ENCODE assay signal across 10 cellular contexts in genomic region chr1:206050655-206051235, GRCh38. TPM values are rescaled to one million over a fixed set of nuclear protein-coding genes. Genes with fewer than 3 reads are reported as not detected.
DNase-seq lines count a peak whose midpoint lies in the region; ATAC-seq and TF ChIP-seq lines count a peak whose summit lies in the region.
"Had no signal": no experiment of that assay in that cellular context is flagged by ENCODE, and none has a peak within 500 bp of the region (broad histone marks: within the 10 kb centered on the region; RNA-seq: fewer than 3 reads in every experiment).

No MANE protein-coding gene starts in this region.

- no peak overlapping the region for H2BK5ac ChIP-seq in neuronal stem cell (ENCODE audit: low read length)

- intact Hi-C loops in Caco-2 (cut with micrococcal nuclease; ENCODE audit: unreplicated experiment) = no loop called here

- H3K4me3 Mint-ChIP-seq in T-helper 1 cell treated with Interleukin-12 subunit alpha and Interleukin-12 subunit beta and Interleukin-4 antibody, amounts not matched to agents 30 μg/mL and 1 μg/mL, for 36 hours = peak overlapping the region; percentile 36
- peak overlapping the region; percentile 20 to 50 for H3K4me3 Mint-ChIP-seq in stimulated activated naive CD8-positive, alpha-beta T cell treated with anti-CD3 and anti-CD28 coated beads, Interleukin-15, amount 100 ng/mL, for 72 hours
- no peak overlapping the region for H3K4me3 Mint-ChIP-seq in Caco-2 (ENCODE audit: unreplicated experiment)

- H3K27me3 ChIP-seq in Caco-2 (replicated peaks; ENCODE audit: control insufficient read depth, insufficient read depth, low read length) = no peaks in the 10 kb centered on the region
- no peaks in the 10 kb centered on the region for H3K27me3 ChIP-seq in neuronal stem cell (ENCODE audit: control insufficient read depth in 3 of 3, insufficient read depth in 3 of 3, low read depth in 1 of 3, low read length in 3 of 3)

- no peaks in the 10 kb centered on the region for H3K36me3 ChIP-seq in Caco-2 (ENCODE audit: control insufficient read depth, insufficient read depth, low read length)
- H3K36me3 ChIP-seq in neuronal stem cell (replicated peaks in 1 of 2; ENCODE audit: control insufficient read depth in 2 of 2, insufficient read depth in 2 of 2, low read length in 2 of 2) = no peaks in the 10 kb centered on the region

- H3K4me2 ChIP-seq in neuronal stem cell (ENCODE audit: insufficient read depth, low read length, poor library complexity, severe bottlenecking) = no peak overlapping the region
- H3K4me2 ChIP-seq: A549 had no signal

- H3K36me3 Mint-ChIP-seq in T-helper 1 cell treated with Interleukin-12 subunit alpha and Interleukin-12 subunit beta and Interleukin-4 antibody, amounts not matched to agents 30 μg/mL and 1 μg/mL, for 36 hours (ENCODE audit: low read depth) = peaks cover 5% of the 10 kb centered on the region
- no peaks in the 10 kb centered on the region for H3K36me3 Mint-ChIP-seq in Caco-2 (ENCODE audit: insufficient read depth, unreplicated experiment)

- no peak overlapping the region for H3K14ac ChIP-seq in neuronal stem cell (ENCODE audit: low read length)

- no peak overlapping the region for H3K9ac ChIP-seq in neuronal stem cell (ENCODE audit: low read depth, low read length, poor library complexity)

- H3K9me3 ChIP-seq in Caco-2 (no peaks in the 10 kb centered on the region), neuronal stem cell (replicated peaks in 1 of 2; ENCODE audit: control insufficient read depth in 2 of 2, insufficient read depth in 1 of 2, low read depth in 1 of 2, low read length in 2 of 2) (peaks cover 0 to 4% of the 10 kb centered on the region in 2 donors)
- H3K9me3 ChIP-seq: A549 had no signal

- peak overlapping the region; percentile 93 for H3K27ac Mint-ChIP-seq in T-helper 1 cell treated with Interleukin-12 subunit alpha and Interleukin-12 subunit beta and Interleukin-4 antibody, amounts not matched to agents 30 μg/mL and 1 μg/mL, for 36 hours
- no peak overlapping the region for H3K27ac Mint-ChIP-seq in stimulated activated naive CD8-positive, alpha-beta T cell treated with anti-CD3 and anti-CD28 coated beads, Interleukin-15, amount 100 ng/mL, for 72 hours
- H3K27ac Mint-ChIP-seq in Caco-2 (ENCODE audit: unreplicated experiment) = no peak overlapping the region

- no peak overlapping the region for H3K23ac ChIP-seq in neuronal stem cell (ENCODE audit: low read depth, low read length, poor library complexity)

- BruUV-seq in Caco-2 (replicated peaks; lab: Mats Ljungman, UMichigan) = no TSS peak

- peaks cover 14% of the 10 kb centered on the region for H3K4me1 ChIP-seq in Caco-2
- H3K4me1 ChIP-seq in neuronal stem cell (ENCODE audit: control insufficient read depth in 2 of 2, insufficient read depth in 1 of 2, low read depth in 1 of 2, low read length in 2 of 2) = no peaks in the 10 kb centered on the region

- H3K18ac ChIP-seq in neuronal stem cell (ENCODE audit: low read length) = no peak overlapping the region

- H4K91ac ChIP-seq in neuronal stem cell (ENCODE audit: low read depth, low read length, poor library complexity) = no peak overlapping the region

- H3K4me3 ChIP-seq in Caco-2 (ENCODE audit: low read depth, low read length) = no peak overlapping the region
- peak overlapping the region in 1 of 2 donors; percentile 65 for H3K4me3 ChIP-seq in neuronal stem cell (ENCODE audit: low read length in 2 of 2)
- H3K4me3 ChIP-seq: A549 had no signal

- no peaks in the 10 kb centered on the region for H3K9me3 Mint-ChIP-seq in T-helper 1 cell treated with Interleukin-12 subunit alpha and Interleukin-12 subunit beta and Interleukin-4 antibody, amounts not matched to agents 30 μg/mL and 1 μg/mL, for 36 hours
- H3K9me3 Mint-ChIP-seq in stimulated activated naive CD8-positive, alpha-beta T cell treated with anti-CD3 and anti-CD28 coated beads, Interleukin-15, amount 100 ng/mL, for 72 hours = no peaks in the 10 kb centered on the region
- H3K9me3 Mint-ChIP-seq in Caco-2 (ENCODE audit: unreplicated experiment) = no peaks in the 10 kb centered on the region

- no peak overlapping the region for H4K8ac ChIP-seq in neuronal stem cell (ENCODE audit: low read depth, low read length)

- H2AK5ac ChIP-seq in neuronal stem cell (ENCODE audit: low read depth, low read length) = no peak overlapping the region

- H2AFZ ChIP-seq in neuronal stem cell (ENCODE audit: low read length) = no peak overlapping the region

- TF ChIP-seq CTCF in Caco-2 (IDR thresholded peaks at IDR 0.05; ENCODE audit: insufficient read depth in 1 of 2, low read depth in 1 of 2, low read length in 1 of 2, severe bottlenecking in 1 of 2, unreplicated experiment in 1 of 2) = no peak

- no CpG with 5 or more reads among the region's 6 CpGs for WGBS in neuronal stem cell (ENCODE audit: extremely low coverage in 2 of 2, insufficient read length in 2 of 2, insufficient replicate concordance in 1 of 2), 2 donors

- no peak overlapping the region for H3K4ac ChIP-seq in neuronal stem cell (ENCODE audit: low read length)

- H2BK15ac ChIP-seq in neuronal stem cell (ENCODE audit: low read length) = no peak overlapping the region

- H3K4me1 Mint-ChIP-seq in T-helper 1 cell treated with Interleukin-12 subunit alpha and Interleukin-12 subunit beta and Interleukin-4 antibody, amounts not matched to agents 30 μg/mL and 1 μg/mL, for 36 hours (ENCODE audit: low read depth) = peaks cover 39% of the 10 kb centered on the region
- H3K4me1 Mint-ChIP-seq in stimulated activated naive CD8-positive, alpha-beta T cell treated with anti-CD3 and anti-CD28 coated beads, Interleukin-15, amount 100 ng/mL, for 72 hours = peaks cover 58% of the 10 kb centered on the region
- H3K4me1 Mint-ChIP-seq in Caco-2 (ENCODE audit: low read depth, unreplicated experiment) = peaks cover 24% of the 10 kb centered on the region

- H2BK12ac ChIP-seq in neuronal stem cell (ENCODE audit: low read length) = no peak overlapping the region

- CTCF ChIA-PET in Caco-2 (lab: Charles Lee) = no interaction called here

- H2BK120ac ChIP-seq in neuronal stem cell (ENCODE audit: low read depth, low read length) = no peak overlapping the region

- H3K27ac ChIP-seq in epithelial cell of prostate (no peak overlapping the region), neuronal stem cell (replicated peaks; ENCODE audit: low read length) (no peak overlapping the region)
- H3K27ac ChIP-seq: A549 had no signal

- POLR2A ChIA-PET in Caco-2 (lab: Charles Lee) = no interaction called here

- DNase-seq in NCI-H510A treated with DMSO at 0.1 percent for 48 hours (lab: John Stamatoyannopoulos, UW) (peak; percentile 15), NCI-H510A (lab: John Stamatoyannopoulos, UW) (no peak), epithelial cell of prostate (ENCODE audit: low read depth, low spot score) (peak; percentile 31), Caco-2 (no peak), neuronal stem cell (ENCODE audit: low spot score) (no peak)
- DNase-seq in stimulated activated naive CD8-positive, alpha-beta T cell treated with anti-CD3 and anti-CD28 coated beads, Interleukin-15, amount 100 ng/mL, for 72 hours = peak; percentile 59 to 73

- no peaks in the 10 kb centered on the region for H3K79me1 ChIP-seq in neuronal stem cell (ENCODE audit: low read depth, low read length)

- ATAC-seq in HG03159 (IDR thresholded peaks at IDR 0.05; ENCODE audit: unreplicated experiment) = peak; percentile 88
- peak; percentile 90 for ATAC-seq in stimulated activated naive CD8-positive, alpha-beta T cell treated with anti-CD3 and anti-CD28 coated beads, Interleukin-15, amount 100 ng/mL, for 72 hours
- ATAC-seq: A549 had no signal

- H3K27me3 Mint-ChIP-seq in T-helper 1 cell treated with Interleukin-12 subunit alpha and Interleukin-12 subunit beta and Interleukin-4 antibody, amounts not matched to agents 30 μg/mL and 1 μg/mL, for 36 hours (ENCODE audit: low read depth) = peaks cover 20% of the 10 kb centered on the region
- peaks cover 17% of the 10 kb centered on the region for H3K27me3 Mint-ChIP-seq in stimulated activated naive CD8-positive, alpha-beta T cell treated with anti-CD3 and anti-CD28 coated beads, Interleukin-15, amount 100 ng/mL, for 72 hours
- H3K27me3 Mint-ChIP-seq in Caco-2 (ENCODE audit: insufficient read depth, unreplicated experiment) = no peaks in the 10 kb centered on the region

RNA-seq across cellular contexts. Expression of gene RHEX, which starts 2.2 kb away (rescaled TPM):
- total RNA-seq in Caco-2 (2022) = not detected in 2 replicates
- not detected for polyA plus RNA-seq in neuronal stem cell (2013, experiment 1 of 2)
- not detected for polyA plus RNA-seq in neuronal stem cell (2013, experiment 2 of 2)
- total RNA-seq: myocyte had no signal
- polyA plus RNA-seq: A549 had no signal

RNA-seq across cellular contexts. Expression of gene CTSE, which starts 27.1 kb away (rescaled TPM):
- 0.23 and 0.48 TPM in 2 replicates for total RNA-seq in Caco-2 (2022)
- polyA plus RNA-seq in neuronal stem cell (2013, experiment 1 of 2) = not detected
- polyA plus RNA-seq in neuronal stem cell (2013, experiment 2 of 2) = not detected
- total RNA-seq: myocyte had no signal
- polyA plus RNA-seq: A549 had no signal

RNA-seq across cellular contexts. Expression of gene RAB7B, which starts 47.5 kb away (rescaled TPM):
- not detected in 2 replicates for total RNA-seq in Caco-2 (2022)
- 0.26 TPM for polyA plus RNA-seq in neuronal stem cell (2013, experiment 1 of 2)
- polyA plus RNA-seq in neuronal stem cell (2013, experiment 2 of 2) = 0.35 TPM

Comparison
In these comparisons a context has a peak if more than half of its experiments do, and no peak if none do; other contexts are left out.
1. DNase-seq: peak in NCI-H510A treated with DMSO at 0.1 percent for 48 hours (single experiment), epithelial cell of prostate (single experiment) and stimulated activated naive CD8-positive, alpha-beta T cell treated with anti-CD3 and anti-CD28 coated beads, Interleukin-15, amount 100 ng/mL, for 72 hours (2 of 2); none in NCI-H510A (single experiment), Caco-2 (0 of 2) and neuronal stem cell (single experiment).